Comparison of ENCODE assay signal across 29 cellular contexts in genomic region chr11:130670200-130670599, GRCh38.
"Had no signal": no experiment of that assay in that cellular context is flagged by ENCODE, and none has a peak within 500 bp of the region (broad histone marks: within the 10 kb centered on the region; RNA-seq: fewer than 3 reads in every experiment).

No MANE protein-coding gene starts in this region.

- H3K4me3 ChIP-seq: body of pancreas, esophagus squamous epithelium had no signal

- H3K27ac ChIP-seq: body of pancreas, esophagus squamous epithelium, WERI-Rb-1 had no signal

- ATAC-seq: activated CD4-positive, CD25-positive, alpha-beta regulatory T cell treated with anti-CD3 and anti-CD28 coated beads, Interleukin-2, amount 50 U/mL, for 24 hours; activated CD8-positive, alpha-beta T cell treated with anti-CD3 and anti-CD28 coated beads for 36 hours; activated T-cell treated with anti-CD3 and anti-CD28 coated beads, Interleukin-2, amount 50 U/mL, for 4 hours; activated T-helper 17 cell treated with anti-CD3 and anti-CD28 coated beads, Interleukin-2, amount 50 U/mL, for 72 hours; body of pancreas; effector memory CD8-positive, alpha-beta T cell; T-helper 17 cell had no signal

- H3K9me3 ChIP-seq: body of pancreas, esophagus squamous epithelium had no signal

- H3K27me3 ChIP-seq: body of pancreas, esophagus squamous epithelium had no signal

- H3K4me1 ChIP-seq: body of pancreas had no signal

- H3K36me3 ChIP-seq: esophagus squamous epithelium, WERI-Rb-1 had no signal

- DNase-seq: activated B cell treated with CpG ODN at 0.5 μM for 24 hours; activated CD4-positive, alpha-beta T cell treated with anti-CD3 and anti-CD28 coated beads for 48 hours; activated CD4-positive, alpha-beta T cell treated with anti-CD3 and anti-CD28 coated beads, Interleukin-2, amount 50 U/mL, for 1 hour; activated CD4-positive, alpha-beta T cell treated with anti-CD3 and anti-CD28 coated beads, Interleukin-2, amount 50 U/mL, for 48 hours; activated CD8-positive, alpha-beta memory T cell treated with anti-CD3 and anti-CD28 coated beads for 24 hours; activated CD8-positive, alpha-beta T cell treated with anti-CD3 and anti-CD28 coated beads for 36 hours; activated effector memory CD4-positive, alpha-beta T cell treated with Interleukin-2 at 50 U/mL for 16 hours; activated gamma-delta T cell treated with Interleukin-2 at 50 U/mL for 16 hours; activated naive CD4-positive, alpha-beta T cell treated with anti-CD3 and anti-CD28 coated beads, Interleukin-2, amount 50 U/mL, for 16 hours; activated naive CD4-positive, alpha-beta T cell treated with Interleukin-2 at 50 U/mL for 16 hours; activated T-cell treated with anti-CD3 and anti-CD28 coated beads, Interleukin-2, amount 50 U/mL, for 4 hours; amygdala; aorta; body of pancreas; caudate nucleus; cortex of kidney; dermis blood vessel endothelial cell; effector CD4-positive, alpha-beta T cell; effector memory CD8-positive, alpha-beta T cell; erythroblast; esophagus squamous epithelium; foreskin melanocyte; glutamatergic neuron; T-helper 1 cell; T-helper 17 cell; T1000; WERI-Rb-1 had no signal
